In the genomic region with DNA sequence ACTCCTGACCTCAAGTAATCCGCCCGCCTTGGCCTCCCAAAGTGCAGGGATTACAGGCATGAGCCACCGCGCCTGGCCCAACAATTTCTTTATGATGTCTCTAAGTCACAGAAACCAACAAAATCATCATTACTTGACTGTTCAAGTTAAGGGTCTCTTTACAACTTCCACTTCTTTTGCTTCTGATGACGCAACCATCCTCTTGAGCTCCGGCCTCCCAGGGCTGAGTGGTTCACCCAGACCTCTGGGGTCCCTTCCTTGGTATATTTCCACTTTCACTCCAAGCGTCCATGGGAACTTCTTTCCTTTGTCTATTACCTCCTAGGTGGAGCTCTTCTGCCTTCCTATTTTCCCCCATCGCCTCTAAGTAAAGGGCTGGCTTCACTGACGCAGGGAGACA, we compare ENCODE assay signal across 1 cellular context.
TF ChIP-seq lines count a peak whose summit lies in the region.

No MANE protein-coding gene starts in this region.

TF ChIP-seq in IMR-90, 13 proteins besides CTCF, POLR2A, EP300 and RAD21:
- no peak for TF ChIP-seq MAZ (IDR thresholded peaks at IDR 0.05; ENCODE audit: borderline replicate concordance, low read depth, low read length)
- peak; percentile 16; the same call in 1 of the 2 replicates for TF ChIP-seq CEBPB (IDR thresholded peaks at IDR 0.05; ENCODE audit: low read depth, low read length)
